In the genomic region with DNA sequence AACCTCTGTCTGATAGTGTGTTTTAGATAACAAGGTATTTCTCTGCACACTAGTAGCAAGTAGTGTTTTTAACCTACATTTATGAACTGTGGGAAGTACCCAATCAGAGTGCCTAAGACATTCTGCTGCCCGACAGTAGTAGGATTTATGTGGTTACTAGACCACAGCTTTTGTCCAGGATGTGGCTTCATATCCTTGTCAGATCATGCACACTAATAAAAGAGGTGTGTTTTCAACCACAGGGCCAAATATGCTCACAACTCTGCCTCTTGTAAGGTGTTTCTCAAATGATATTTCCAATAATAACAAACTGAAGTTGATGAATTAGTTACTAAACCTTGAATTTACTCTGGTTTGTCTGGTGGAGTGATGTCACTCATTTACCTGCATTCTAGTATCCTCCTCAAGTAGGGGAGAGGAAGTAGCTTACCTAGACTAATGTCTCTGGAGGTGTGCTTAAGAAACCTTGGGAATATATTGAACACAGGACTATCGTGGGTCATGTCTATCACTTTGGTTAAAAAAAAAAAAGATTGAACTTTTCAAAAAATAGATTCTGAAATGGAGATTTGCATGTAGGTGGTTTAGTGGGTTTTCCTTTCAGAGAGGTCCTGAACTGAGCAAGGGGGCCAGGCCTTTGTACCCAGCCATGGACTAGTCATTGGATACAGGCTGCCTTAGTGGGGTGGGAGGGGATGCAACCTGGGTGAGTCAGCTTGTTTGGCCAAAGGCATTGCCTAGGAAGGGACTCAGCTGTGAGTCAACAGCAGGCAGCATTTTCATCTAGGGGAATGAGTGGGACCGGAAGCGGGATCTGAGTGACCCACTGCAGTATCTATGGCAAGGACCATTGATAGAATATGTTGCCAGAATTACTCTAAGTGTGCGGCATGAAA, we compare ENCODE assay signal across 9 cellular contexts. TPM values are rescaled to one million over a fixed set of nuclear protein-coding genes. Genes with fewer than 3 reads are reported as not detected.
DNase-seq lines count a peak whose midpoint lies in the region; ATAC-seq and TF ChIP-seq lines count a peak whose summit lies in the region.
"Had no signal": no experiment of that assay in that cellular context is flagged by ENCODE, and none has a peak within 500 bp of the region (broad histone marks: within the 10 kb centered on the region; RNA-seq: fewer than 3 reads in every experiment).

No MANE protein-coding gene starts in this region.

- no peaks in the 10 kb centered on the region for H3K27me3 Mint-ChIP-seq in activated CD8-positive, alpha-beta T cell treated with anti-CD3 and anti-CD28 coated beads, Interleukin-2, amount 10 ng/mL, durations not matched to agents 7 days and 5 days (ENCODE audit: low read depth)
- H3K27me3 Mint-ChIP-seq: IgD-negative memory B cell had no signal

- DNase-seq in KBM-7 = peak; percentile 70
- DNase-seq in activated CD8-positive, alpha-beta T cell treated with anti-CD3 and anti-CD28 coated beads, Interleukin-2, amount 10 ng/mL, durations not matched to agents 7 days and 5 days = peak; percentile 88
- peak; percentile 68 for DNase-seq in glomerular visceral epithelial cell (ENCODE audit: extremely low spot score)
- no peak for DNase-seq in ascending aorta (ENCODE audit: low spot score in 2 of 2)
- DNase-seq in superior temporal gyrus (ENCODE audit: extremely low spot score) = no peak
- DNase-seq in uterus = no peak

- peaks cover 70% of the 10 kb centered on the region for H3K4me1 Mint-ChIP-seq in activated CD8-positive, alpha-beta T cell treated with anti-CD3 and anti-CD28 coated beads, Interleukin-2, amount 10 ng/mL, durations not matched to agents 7 days and 5 days (ENCODE audit: low read depth)

- peaks cover 40% of the 10 kb centered on the region for H3K36me3 Mint-ChIP-seq in activated CD8-positive, alpha-beta T cell treated with anti-CD3 and anti-CD28 coated beads, Interleukin-2, amount 10 ng/mL, durations not matched to agents 7 days and 5 days (ENCODE audit: low read depth)

- H3K27ac ChIP-seq in DOHH2 (ENCODE audit: low read depth, low read length) = peak overlapping the region; percentile 49
- H3K27ac ChIP-seq in ascending aorta = no peak overlapping the region
- H3K27ac ChIP-seq in uterus = no peak overlapping the region

- peaks cover 36% of the 10 kb centered on the region for H3K4me1 ChIP-seq in DOHH2 (ENCODE audit: control insufficient read depth, low read length)
- H3K4me1 ChIP-seq in ascending aorta = peaks cover 5 to 8% of the 10 kb centered on the region in 2 donors
- H3K4me1 ChIP-seq in uterus = no peaks in the 10 kb centered on the region

- no peaks in the 10 kb centered on the region for H3K9me3 Mint-ChIP-seq in activated CD8-positive, alpha-beta T cell treated with anti-CD3 and anti-CD28 coated beads, Interleukin-2, amount 10 ng/mL, durations not matched to agents 7 days and 5 days (ENCODE audit: insufficient read depth)
- H3K9me3 Mint-ChIP-seq: IgD-negative memory B cell had no signal

- H3K9me3 ChIP-seq in DOHH2 (ENCODE audit: control insufficient read depth, insufficient read depth, low read length) (no peaks in the 10 kb centered on the region), ascending aorta (no peaks in the 10 kb centered on the region), uterus (no peaks in the 10 kb centered on the region)

- H3K79me2 ChIP-seq in DOHH2 (ENCODE audit: control insufficient read depth, low read length) = peaks cover 60% of the 10 kb centered on the region

- CTCF ChIA-PET in activated CD8-positive, alpha-beta T cell treated with anti-CD3 and anti-CD28 coated beads, Interleukin-2, amount 10 ng/mL, durations not matched to agents 7 days and 5 days (lab: Charles Lee) = interaction anchor here (0.6 to 1.9 kb wide), 6 partner anchors 11 to 195 kb away, joined by 3 to 6 read pairs (median 3); no protein-coding TSS in a partner anchor

- no peaks in the 10 kb centered on the region for H3K9me2 ChIP-seq in DOHH2 (replicated peaks; ENCODE audit: control insufficient read depth, low read length)

- H3F3A ChIP-seq in DOHH2 (ENCODE audit: control insufficient read depth, insufficient read depth) = 0 out of 2 replicates have a peak, but pooled peaks cover 7% of the 10 kb centered on the region

- H3K27me3 ChIP-seq in DOHH2 (ENCODE audit: control insufficient read depth, low read length) (no peaks in the 10 kb centered on the region), ascending aorta (no peaks in the 10 kb centered on the region), uterus (no peaks in the 10 kb centered on the region)

- H3K36me3 ChIP-seq in DOHH2 (ENCODE audit: control insufficient read depth, low read length) (peaks cover 48% of the 10 kb centered on the region), ascending aorta (peaks cover 6 to 11% of the 10 kb centered on the region in 2 donors), uterus (no peaks in the 10 kb centered on the region)

- intact Hi-C loops in ascending aorta (cut with DNase I) (no loop called here), uterus (cut with DNase I; ENCODE audit: low total_unique reads) (no loop called here)

- peaks cover 14% of the 10 kb centered on the region for H4K20me1 ChIP-seq in DOHH2 (ENCODE audit: control insufficient read depth, insufficient read depth, low read depth, low read length)

- in situ Hi-C loops in KBM-7 (cut with MboI; ENCODE audit: low pct_unique_long_range_greater_than_20kb, low sequenced_read_pairs) = no loop called here

- H3K4me2 ChIP-seq in DOHH2 (ENCODE audit: low read length) = peak overlapping the region; percentile 70

- POLR2A ChIA-PET in activated CD8-positive, alpha-beta T cell treated with anti-CD3 and anti-CD28 coated beads, Interleukin-2, amount 10 ng/mL, durations not matched to agents 7 days and 5 days (lab: Charles Lee) = no interaction called here

- peak overlapping the region; percentile 46 for H3K4me3 Mint-ChIP-seq in activated CD8-positive, alpha-beta T cell treated with anti-CD3 and anti-CD28 coated beads, Interleukin-2, amount 10 ng/mL, durations not matched to agents 7 days and 5 days

- H3K27ac Mint-ChIP-seq in activated CD8-positive, alpha-beta T cell treated with anti-CD3 and anti-CD28 coated beads, Interleukin-2, amount 10 ng/mL, durations not matched to agents 7 days and 5 days = peak overlapping the region; percentile 79
- H3K27ac Mint-ChIP-seq: IgD-negative memory B cell had no signal

- peak; percentile 71 for ATAC-seq in GM21786 (IDR thresholded peaks at IDR 0.05; ENCODE audit: unreplicated experiment)
- peak; percentile 82 for ATAC-seq in activated CD8-positive, alpha-beta T cell treated with anti-CD3 and anti-CD28 coated beads, Interleukin-2, amount 10 ng/mL, durations not matched to agents 7 days and 5 days

- TF ChIP-seq POLR2A in uterus (IDR thresholded peaks at IDR 0.05) = no peak

- TF ChIP-seq CTCF in DOHH2 (IDR thresholded peaks at IDR 0.05; ENCODE audit: low read depth, low read length, poor library complexity, severe bottlenecking) (no peak), ascending aorta (IDR thresholded peaks at IDR 0.05) (no peak), uterus (IDR thresholded peaks at IDR 0.05) (no peak)

- H3K4me3 ChIP-seq in DOHH2 (ENCODE audit: low read length) (peak overlapping the region; percentile 60), ascending aorta (no peak overlapping the region), uterus (no peak overlapping the region)

RNA-seq across cellular contexts. Expression of a gene that starts 14.1 kb away (rescaled TPM):
- 10 to 100 TPM; 12.4 to 12.9 TPM for total RNA-seq in activated CD8-positive, alpha-beta T cell treated with anti-CD3 and anti-CD28 coated beads, Interleukin-2, amount 10 ng/mL, durations not matched to agents 7 days and 5 days
- 3.3 TPM for total RNA-seq in ascending aorta
- 10 to 100 TPM in 2 of 4 donors, 1 to 10 TPM in 2; 5.9 to 28.0 (median 15.3) TPM for total RNA-seq in uterus

RNA-seq across cellular contexts. Expression of a gene that starts 43.6 kb away (rescaled TPM):
- total RNA-seq in activated CD8-positive, alpha-beta T cell treated with anti-CD3 and anti-CD28 coated beads, Interleukin-2, amount 10 ng/mL, durations not matched to agents 7 days and 5 days = not detected
- total RNA-seq in ascending aorta = not detected
- 1 to 10 TPM in 1 of 4 donors, under 1 TPM in 1, not detected in 2; 0.55 to 1.5 TPM for total RNA-seq in uterus

Comparison
In these comparisons a context has a peak if more than half of its experiments do, and no peak if none do; other contexts are left out.
1. DNase-seq: peak in KBM-7 (single experiment), activated CD8-positive, alpha-beta T cell treated with anti-CD3 and anti-CD28 coated beads, Interleukin-2, amount 10 ng/mL, durations not matched to agents 7 days and 5 days (single experiment) and glomerular visceral epithelial cell (single experiment); none in ascending aorta (0 of 2), superior temporal gyrus (single experiment) and uterus (0 of 2).